In genomic region chr5:151367038-151367437, GRCh38 we compare ENCODE assay signal across 7 cellular contexts. TPM values are rescaled to one million over a fixed set of nuclear protein-coding genes. Genes with fewer than 3 reads are reported as not detected.
"Had no signal": no experiment of that assay in that cellular context is flagged by ENCODE, and none has a peak within 500 bp of the region (broad histone marks: within the 10 kb centered on the region; RNA-seq: fewer than 3 reads in every experiment).

No MANE protein-coding gene starts in this region.

RNA-seq across cellular contexts. Expression of gene SLC36A2, which starts 19.7 kb away (rescaled TPM):
- total RNA-seq: M059J, NCI-H460, OCI-LY7, PC-3, Peyer's patch, SJSA1 had no signal
- polyA plus RNA-seq: SK-N-SH had no signal
